ENCODE assay signal across 8 cellular contexts in the genomic region with DNA sequence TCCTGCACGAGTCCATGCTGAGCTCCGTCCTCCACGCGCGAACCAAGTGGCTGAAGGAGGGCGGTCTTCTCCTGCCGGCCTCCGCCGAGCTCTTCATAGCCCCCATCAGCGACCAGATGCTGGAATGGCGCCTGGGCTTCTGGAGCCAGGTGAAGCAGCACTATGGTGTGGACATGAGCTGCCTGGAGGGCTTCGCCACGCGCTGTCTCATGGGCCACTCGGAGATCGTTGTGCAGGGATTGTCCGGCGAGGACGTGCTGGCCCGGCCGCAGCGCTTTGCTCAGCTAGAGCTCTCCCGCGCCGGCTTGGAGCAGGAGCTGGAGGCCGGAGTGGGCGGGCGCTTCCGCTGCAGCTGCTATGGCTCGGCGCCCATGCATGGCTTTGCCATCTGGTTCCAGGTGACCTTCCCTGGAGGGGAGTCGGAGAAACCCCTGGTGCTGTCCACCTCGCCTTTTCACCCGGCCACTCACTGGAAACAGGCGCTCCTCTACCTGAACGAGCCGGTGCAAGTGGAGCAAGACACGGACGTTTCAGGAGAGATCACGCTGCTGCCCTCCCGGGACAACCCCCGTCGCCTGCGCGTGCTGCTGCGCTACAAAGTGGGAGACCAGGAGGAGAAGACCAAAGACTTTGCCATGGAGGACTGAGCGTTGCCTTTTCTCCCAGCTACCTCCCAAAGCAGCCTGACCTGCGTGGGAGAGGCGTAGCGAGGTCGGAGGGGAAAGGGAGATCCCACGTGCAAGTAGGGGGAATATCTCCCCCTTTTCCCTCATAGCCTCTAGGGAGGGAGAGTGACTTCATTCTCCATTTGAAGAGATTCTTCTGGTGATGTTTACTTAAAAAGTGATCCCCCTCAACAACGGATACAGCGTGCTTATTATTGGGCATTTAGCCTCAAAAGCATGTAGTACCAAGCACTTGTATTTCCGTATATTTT. TPM values are rescaled to one million over a fixed set of nuclear protein-coding genes. Genes with fewer than 3 reads are reported as not detected.
DNase-seq lines count a peak whose midpoint lies in the region; ATAC-seq, FAIRE-seq and TF ChIP-seq lines count a peak whose summit lies in the region.

No MANE protein-coding gene starts in this region.

- H3K27me3 ChIP-seq in H1 (replicated peaks in 1 of 4; ENCODE audit: control insufficient read depth in 3 of 4, extremely low read depth in 1 of 4, insufficient read depth in 3 of 4, low read length in 3 of 4) (no peaks in the 10 kb centered on the region), mesendoderm (ENCODE audit: insufficient read depth, low read length, poor library complexity) (no peaks in the 10 kb centered on the region)

- peaks cover 0 to 10% (median 2%) of the 10 kb centered on the region in 4 experiments; a peak in 1 of 8 replicates for H3K36me3 ChIP-seq in H1 (ENCODE audit: control insufficient read depth in 2 of 4, insufficient read depth in 4 of 4, low read length in 3 of 4)
- H3K36me3 ChIP-seq in mesendoderm (ENCODE audit: control insufficient read depth, insufficient read depth, low read length), result no peaks in the 10 kb centered on the region

- H3K4me1 ChIP-seq in H1 (replicated peaks in 1 of 4; ENCODE audit: control insufficient read depth in 3 of 4, insufficient read depth in 4 of 4, low read length in 3 of 4) (peaks cover 0 to 8% (median 0%) of the 10 kb centered on the region in 4 experiments; a peak in 2 of 7 replicates), mesendoderm (ENCODE audit: control insufficient read depth, low read depth, low read length) (no peaks in the 10 kb centered on the region)

- H3K4me3 ChIP-seq in H1 (ENCODE audit: extremely low read depth in 1 of 4, insufficient read depth in 2 of 4, low read depth in 3 of 4, low read length in 4 of 4) (peak overlapping the region; percentile 85 to 98 (median 96)), mesendoderm (ENCODE audit: low read length) (peak overlapping the region; percentile 97)

- CTCF ChIA-PET in activated CD4-positive, alpha-beta memory T cell treated with anti-CD3 and anti-CD28 coated beads for 36 hours (lab: Charles Lee), result no interaction called here
- CTCF ChIA-PET in H1 (lab: Charles Lee; ENCODE audit: partially characterized antibody), result interaction anchor here (0.8 to 2.0 kb wide), 5 partner anchors 10 to 87 kb away, joined by 3 to 10 read pairs (median 4); no protein-coding TSS in a partner anchor

- H3K4me1 Mint-ChIP-seq in activated CD4-positive, alpha-beta memory T cell treated with anti-CD3 and anti-CD28 coated beads for 36 hours (ENCODE audit: low read depth), result peaks cover 22% of the 10 kb centered on the region

- no peak overlapping the region for H3K14ac ChIP-seq in H1 (ENCODE audit: insufficient read length)

- no peak for FAIRE-seq in H1 (lab: Jason Lieb, UNC)

- H2AK5ac ChIP-seq in H1 (ENCODE audit: low read depth, low read length) (no peak overlapping the region), mesendoderm (ENCODE audit: low read length) (peak overlapping the region; percentile 25)

- H2BK5ac ChIP-seq in H1 (ENCODE audit: low read depth, low read length) (peak overlapping the region; percentile 93), mesendoderm (ENCODE audit: low read length) (peak overlapping the region; percentile 47)

- 7% methylated on average over 48 of the region's 55 CpGs; no CpG with 5 or more reads in 1 of the 2 experiments for WGBS in H1 (ENCODE audit: extremely low coverage in 1 of 2, insufficient coverage in 1 of 2, insufficient read length in 1 of 2, insufficient replicate concordance in 2 of 2, low coverage in 1 of 2, low lambda C conversion rate in 2 of 2, missing lambda C conversion rate in 1 of 2), 2 experiments
- no CpG with 5 or more reads among the region's 55 CpGs for WGBS in mesendoderm (ENCODE audit: extremely low coverage, insufficient coverage, low lambda C conversion rate)

- no peaks in the 10 kb centered on the region for H3K27me3 Mint-ChIP-seq in activated CD4-positive, alpha-beta memory T cell treated with anti-CD3 and anti-CD28 coated beads for 36 hours

- H2BK12ac ChIP-seq in H1 (ENCODE audit: low read depth, low read length), result peak overlapping the region; percentile 86; the same call in 1 of the 2 replicates

- H3K9me3 Mint-ChIP-seq in activated CD4-positive, alpha-beta memory T cell treated with anti-CD3 and anti-CD28 coated beads for 36 hours, result no peaks in the 10 kb centered on the region

- H2BK20ac ChIP-seq in H1 (ENCODE audit: low read length), result 0 out of 2 replicates have a peak overlapping the region, but pooled peaks have one; percentile 21

- no peak for TF ChIP-seq CTCF in H1 (IDR thresholded peaks at IDR 0.05; ENCODE audit: control extremely low read depth in 1 of 3, insufficient read depth in 1 of 3, low read depth in 1 of 3, low read length in 3 of 3)

- peak overlapping the region; percentile 93; the same call in 1 of the 2 replicates for H2AFZ ChIP-seq in H1 (ENCODE audit: low read length)

- H2BK120ac ChIP-seq in H1 (replicated peaks; ENCODE audit: low read depth, low read length), result peak overlapping the region; percentile 40
- H2BK120ac ChIP-seq in mesendoderm (ENCODE audit: low read depth, low read length), result no peak overlapping the region

- peak overlapping the region; percentile 99 for H4K91ac ChIP-seq in H1 (replicated peaks; ENCODE audit: insufficient read length, low read length)

- no peaks in the 10 kb centered on the region for H4K20me1 ChIP-seq in H1 (replicated peaks in 1 of 2; ENCODE audit: control insufficient read depth in 1 of 2, insufficient read depth in 2 of 2, low read length in 2 of 2)

- peak overlapping the region; percentile 98 for H4K5ac ChIP-seq in H1 (ENCODE audit: insufficient read length, low read depth, low read length)
- no peak overlapping the region for H4K5ac ChIP-seq in mesendoderm (ENCODE audit: low read length)

- 0 out of 2 replicates have a peak overlapping the region, but pooled peaks have one; percentile 48 for H2BK15ac ChIP-seq in H1 (ENCODE audit: low read length)
- no peak overlapping the region for H2BK15ac ChIP-seq in mesendoderm (replicated peaks; ENCODE audit: low read depth)

- TF ChIP-seq RAD21 in H1 (IDR thresholded peaks at IDR 0.05 in 1 of 2, conservative IDR thresholded peaks at IDR 0.05 in 1 of 2; ENCODE audit: low read depth in 2 of 2, low read length in 2 of 2), result no peak

- peaks cover 6% of the 10 kb centered on the region for H3K23me2 ChIP-seq in H1 (ENCODE audit: low read depth, low read length)

- H3K9me3 ChIP-seq in H1 (ENCODE audit: insufficient read depth in 2 of 2, low read depth in 1 of 2, low read length in 1 of 2), result no peaks in the 10 kb centered on the region

- peaks cover 0 to 27% of the 10 kb centered on the region in 2 experiments; a peak in 3 of 4 replicates for H3K79me2 ChIP-seq in H1 (ENCODE audit: control insufficient read depth in 1 of 2, insufficient read depth in 2 of 2, low read length in 2 of 2)
- H3K79me2 ChIP-seq in mesendoderm (ENCODE audit: control insufficient read depth, insufficient read depth, low read length), result peaks cover 14% of the 10 kb centered on the region

- no peak overlapping the region for H3K23ac ChIP-seq in H1 (ENCODE audit: insufficient read length)
- peak overlapping the region; percentile 84 for H3K23ac ChIP-seq in mesendoderm (ENCODE audit: low read length)

- H3K56ac ChIP-seq in H1 (replicated peaks; ENCODE audit: insufficient read length, low read depth, low read length), result peak overlapping the region; percentile 97
- peak overlapping the region; percentile 93 for H3K56ac ChIP-seq in mesendoderm (ENCODE audit: low read length)

- H3K18ac ChIP-seq in H1 (ENCODE audit: extremely low read depth, low read length) (peak overlapping the region; percentile 99), mesendoderm (ENCODE audit: low read length) (peak overlapping the region; percentile 13)

- peak overlapping the region; percentile 85 for H3K4ac ChIP-seq in H1 (replicated peaks; ENCODE audit: insufficient read length, low read depth, low read length)
- peak overlapping the region; percentile 39 for H3K4ac ChIP-seq in mesendoderm (ENCODE audit: low read depth, low read length)

- H3K36me3 Mint-ChIP-seq in activated CD4-positive, alpha-beta memory T cell treated with anti-CD3 and anti-CD28 coated beads for 36 hours, result peaks cover 30% of the 10 kb centered on the region

- ATAC-seq in GM18520 (IDR thresholded peaks at IDR 0.05; ENCODE audit: unreplicated experiment), result peak; percentile 39
- ATAC-seq in HG03025 (IDR thresholded peaks at IDR 0.05; ENCODE audit: low FRiP score, unreplicated experiment), result peak; percentile 62

- peak overlapping the region; percentile 90 for H3K27ac Mint-ChIP-seq in activated CD4-positive, alpha-beta memory T cell treated with anti-CD3 and anti-CD28 coated beads for 36 hours

- in situ Hi-C loops in ACHN (cut with HindIII; ENCODE audit: low pct_ligation_motif_present, low pct_unique_long_range_greater_than_20kb, low sequenced_read_pairs), result no loop called here

- H3K9ac ChIP-seq in H1 (replicated peaks in 1 of 4; ENCODE audit: extremely low read depth in 1 of 4, low read depth in 3 of 4, low read length in 3 of 4), result peak overlapping the region; percentile 87 to 94 (median 92)
- H3K9ac ChIP-seq in mesendoderm (ENCODE audit: low read length), result peak overlapping the region; percentile 98

- DNase-seq in ACHN (peak; percentile 55), NCI-H2171 treated with DMSO at 0.1 percent for 48 hours (lab: John Stamatoyannopoulos, UW) (peak; percentile 60), H1 (ENCODE audit: low read depth in 1 of 2, low spot score in 2 of 2) (peak; percentile 21 to 79), mesendoderm (peak; percentile 70)
- peak; percentile 62 for DNase-seq in activated CD4-positive, alpha-beta memory T cell treated with anti-CD3 and anti-CD28 coated beads for 36 hours
- peak; percentile 32 to 42 for DNase-seq in stimulated activated CD8-positive, alpha-beta memory T cell treated with anti-CD3 and anti-CD28 coated beads, Interleukin-15, amount 100 ng/mL, for 48 hours (ENCODE audit: low read depth in 2 of 2)

- H3K27ac ChIP-seq in H1 (ENCODE audit: low read depth, low read length) (peak overlapping the region; percentile 88), mesendoderm (ENCODE audit: low read depth, low read length) (peak overlapping the region; percentile 51)

- POLR2A ChIA-PET in activated CD4-positive, alpha-beta memory T cell treated with anti-CD3 and anti-CD28 coated beads for 36 hours (lab: Charles Lee), result no interaction called here
- POLR2A ChIA-PET in H1 (lab: Charles Lee; ENCODE audit: partially characterized antibody), result interaction anchor here (0.8 to 2.3 kb wide), 6 partner anchors 10 to 82 kb away, joined by 3 to 11 read pairs (median 3); a partner anchor contains a TSS

- TF ChIP-seq POLR2A in H1 (IDR thresholded peaks at IDR 0.05; ENCODE audit: control extremely low read depth in 1 of 2, low read depth in 2 of 2, low read length in 2 of 2), result peak in 1 of 2 experiments; percentile 67; a peak in 2 of 3 replicates

- H4K8ac ChIP-seq in H1 (ENCODE audit: extremely low read depth, insufficient read depth, low read length) (peak overlapping the region; percentile 98), mesendoderm (ENCODE audit: low read depth, low read length) (no peak overlapping the region)

- TF ChIP-seq EP300 in H1 (IDR thresholded peaks at IDR 0.05; ENCODE audit: borderline replicate concordance in 1 of 2, low read depth in 2 of 2, low read length in 2 of 2), result no peak

- H3K4me2 ChIP-seq in H1 (ENCODE audit: insufficient read depth in 1 of 2, low read depth in 2 of 2, low read length in 2 of 2) (peak overlapping the region; percentile 86 to 93), mesendoderm (ENCODE audit: low read length) (peak overlapping the region; percentile 82)

- H3K79me1 ChIP-seq in H1 (ENCODE audit: low read depth, low read length) (no peaks in the 10 kb centered on the region), mesendoderm (ENCODE audit: low read length) (peaks cover 6% of the 10 kb centered on the region)

- peak overlapping the region; percentile 94 for H3K4me3 Mint-ChIP-seq in activated CD4-positive, alpha-beta memory T cell treated with anti-CD3 and anti-CD28 coated beads for 36 hours

- intact Hi-C loops in activated CD4-positive, alpha-beta memory T cell treated with anti-CD3 and anti-CD28 coated beads for 36 hours (cut with micrococcal nuclease), result loop anchor here (2.0 to 5.0 kb wide), 2 partner anchors 83 to 765 kb away; a partner anchor contains a TSS

RNA-seq across cellular contexts. Expression of a gene that starts 1.0 kb away (rescaled TPM):
- total RNA-seq in activated CD4-positive, alpha-beta memory T cell treated with anti-CD3 and anti-CD28 coated beads for 36 hours, result 1 to 10 TPM; 9.5 to 9.7 TPM
- 38.2 and 38.4 TPM in 2 replicates for total RNA-seq in H1 (2021; fragmentation: NEBNext Ultra II Directional; extraction: Animal tissue kit (Norgen Biotek cat#: 25700))
- polyA plus RNA-seq in H1 (2011; rRNA removed), result 23.6 and 27.7 TPM in 2 replicates
- 32.3 TPM for polyA plus RNA-seq in H1 (2011; cell fraction: cytosol; rRNA removed)
- 19.1 TPM for polyA plus RNA-seq in H1 (2011; cell fraction: nucleus; rRNA removed)
- polyA plus RNA-seq in H1 (2012, experiment 1 of 2), result 28.8 to 31.0 TPM (median 30.0 TPM) in 4 replicates
- 15.8 TPM for polyA plus RNA-seq in H1 (2012, experiment 2 of 2)
- 19.3 TPM for polyA plus RNA-seq in H1 (2013, experiment 1 of 2)
- 18.5 TPM for polyA plus RNA-seq in H1 (2013, experiment 2 of 2)
- polyA minus RNA-seq in H1 (2011; rRNA and poly(A)+ RNA removed), result 20.7 and 22.0 TPM in 2 replicates
- 22.9 TPM for polyA minus RNA-seq in H1 (2011; cell fraction: cytosol; rRNA and poly(A)+ RNA removed)
- 21.0 TPM for polyA minus RNA-seq in H1 (2011; cell fraction: nucleus; rRNA and poly(A)+ RNA removed)
- polyA plus RNA-seq in mesendoderm (2013, experiment 1 of 2), result 26.7 TPM
- 25.9 TPM for polyA plus RNA-seq in mesendoderm (2013, experiment 2 of 2)

Comparison
In these comparisons a context has a peak if more than half of its experiments do, and no peak if none do; other contexts are left out.
1. Peak in every context shown above with its lines: DNase-seq, ATAC-seq, H3K4me3 ChIP-seq and H3K27ac ChIP-seq.